ENCODE assay signal across 16 cellular contexts in the genomic region with DNA sequence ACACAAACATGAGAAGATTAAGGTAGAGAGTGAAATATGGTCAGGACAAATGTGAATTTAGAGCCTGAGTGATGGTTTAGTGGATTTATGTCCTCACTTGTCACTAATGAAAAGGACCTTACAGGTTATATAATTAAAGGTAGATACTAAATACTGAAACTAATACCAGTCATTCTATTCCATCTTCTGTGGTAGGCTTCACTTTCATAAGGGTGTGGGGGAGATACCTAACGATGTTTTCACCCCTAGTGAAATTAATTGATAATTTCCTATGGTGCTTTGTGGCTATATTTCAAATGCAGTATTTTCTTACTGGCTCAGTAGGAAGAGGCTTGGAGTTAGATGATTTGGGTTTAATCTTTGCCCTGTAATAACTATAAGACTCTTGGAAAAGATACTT. TPM values are rescaled to one million over a fixed set of nuclear protein-coding genes. Genes with fewer than 3 reads are reported as not detected.
DNase-seq lines count a peak whose midpoint lies in the region; ATAC-seq, FAIRE-seq and TF ChIP-seq lines count a peak whose summit lies in the region.
"Had no signal": no experiment of that assay in that cellular context is flagged by ENCODE, and none has a peak within 500 bp of the region (broad histone marks: within the 10 kb centered on the region; RNA-seq: fewer than 3 reads in every experiment).

No MANE protein-coding gene starts in this region.

- H3K9me3 Mint-ChIP-seq in CD14-positive monocyte = peaks cover 7 to 9% (median 9%) of the 10 kb centered on the region in 7 donors
- H3K9me3 Mint-ChIP-seq in WTC11 = peaks cover 25% of the 10 kb centered on the region
- H3K9me3 Mint-ChIP-seq: activated CD8-positive, alpha-beta T cell treated with anti-CD3 and anti-CD28 coated beads for 36 hours had no signal

- H3K4me1 ChIP-seq in keratinocyte (ENCODE audit: control insufficient read depth, extremely low read depth, insufficient read depth, low read length) = peaks cover 43% of the 10 kb centered on the region
- H3K4me1 ChIP-seq: colonic mucosa had no signal

- H4K20me1 ChIP-seq in keratinocyte (ENCODE audit: control insufficient read depth, extremely low read depth, insufficient read depth, low read length) = no peaks in the 10 kb centered on the region

- intact Hi-C loops in CD14-positive monocyte (cut with micrococcal nuclease) = no loop called here

- TF ChIP-seq CTCF in keratinocyte (optimal IDR thresholded peaks at IDR 0.05 in 1 of 3, IDR thresholded peaks at IDR 0.05 in 1 of 3, conservative IDR thresholded peaks at IDR 0.05 in 1 of 3; ENCODE audit: extremely low read depth in 1 of 3, insufficient read depth in 2 of 3, low read length in 3 of 3) (no peak), CD14-positive monocyte (IDR thresholded peaks at IDR 0.05) (no peak), WTC11 (IDR thresholded peaks at IDR 0.05) (no peak)

- H3K4me3 Mint-ChIP-seq in CD14-positive monocyte (no peak overlapping the region), WTC11 (no peak overlapping the region)
- H3K4me3 Mint-ChIP-seq: activated CD8-positive, alpha-beta T cell treated with anti-CD3 and anti-CD28 coated beads for 36 hours had no signal

- CTCF ChIA-PET in WTC11 (lab: Charles Lee) = no interaction called here

- peak; percentile 86 for ATAC-seq in GM18517 (IDR thresholded peaks at IDR 0.05; ENCODE audit: unreplicated experiment)
- ATAC-seq in GM21390 (IDR thresholded peaks at IDR 0.05; ENCODE audit: unreplicated experiment) = peak; percentile 65
- ATAC-seq in HG03342 (IDR thresholded peaks at IDR 0.05; ENCODE audit: unreplicated experiment) = peak; percentile 89
- no peak for ATAC-seq in GM21381 (IDR thresholded peaks at IDR 0.05; ENCODE audit: unreplicated experiment)
- no peak for ATAC-seq in WTC11
- ATAC-seq: activated CD8-positive, alpha-beta T cell treated with anti-CD3 and anti-CD28 coated beads for 36 hours; heart left ventricle; K562 had no signal

- peaks cover 89% of the 10 kb centered on the region for H3K79me2 ChIP-seq in keratinocyte (ENCODE audit: control insufficient read depth, insufficient read depth, low read length)

- H3K27me3 ChIP-seq in keratinocyte (ENCODE audit: control insufficient read depth, extremely low read depth, insufficient read depth, low read length) = no peaks in the 10 kb centered on the region
- H3K27me3 ChIP-seq: BE2C, colonic mucosa, heart left ventricle had no signal

- DNase-seq in keratinocyte (ENCODE audit: low read depth, low spot score) (no peak), CD14-positive monocyte (ENCODE audit: low spot score) (no peak), NCI-H748 treated with DMSO at 0.1 percent for 48 hours (lab: John Stamatoyannopoulos, UW) (no peak), WTC11 (ENCODE audit: low spot score) (no peak)
- DNase-seq: activated CD8-positive, alpha-beta T cell treated with anti-CD3 and anti-CD28 coated beads for 36 hours; aorta; BE2C; colonic mucosa; heart left ventricle; NCI-H345 had no signal

- H3K27me3 Mint-ChIP-seq in CD14-positive monocyte (ENCODE audit: low read depth in 3 of 3) = no peaks in the 10 kb centered on the region
- H3K27me3 Mint-ChIP-seq in WTC11 (ENCODE audit: low read depth) = no peaks in the 10 kb centered on the region

- H3K4me2 ChIP-seq in keratinocyte (ENCODE audit: control insufficient read depth, extremely low read depth, insufficient read depth, low read depth, low read length) = peak overlapping the region; percentile 27

- FAIRE-seq in keratinocyte (lab: Jason Lieb, UNC) = no peak
- FAIRE-seq: K562, TTC549 had no signal

- H3K4me1 Mint-ChIP-seq in CD14-positive monocyte = peaks cover 34% of the 10 kb centered on the region
- H3K4me1 Mint-ChIP-seq in WTC11 = peaks cover 15% of the 10 kb centered on the region

- H3K27ac ChIP-seq in keratinocyte (ENCODE audit: control insufficient read depth, insufficient read depth, low read length) = peak overlapping the region; percentile 7
- H3K27ac ChIP-seq: colonic mucosa had no signal

- H3K36me3 ChIP-seq in keratinocyte (ENCODE audit: control insufficient read depth in 2 of 2, extremely low read depth in 1 of 2, insufficient read depth in 2 of 2, low read length in 2 of 2) = peaks cover 4 to 13% of the 10 kb centered on the region in 2 experiments
- H3K36me3 ChIP-seq: BE2C, colonic mucosa had no signal

- H3K36me3 Mint-ChIP-seq in CD14-positive monocyte = peaks cover 16 to 21% of the 10 kb centered on the region in 2 donors
- peaks cover 25% of the 10 kb centered on the region for H3K36me3 Mint-ChIP-seq in WTC11

- H3K27ac Mint-ChIP-seq in CD14-positive monocyte = no peak overlapping the region
- H3K27ac Mint-ChIP-seq in WTC11 = no peak overlapping the region
- H3K27ac Mint-ChIP-seq: activated CD8-positive, alpha-beta T cell treated with anti-CD3 and anti-CD28 coated beads for 36 hours had no signal

- H3K9me3 ChIP-seq in keratinocyte (ENCODE audit: control insufficient read depth, low read depth, low read length) = peaks cover 7% of the 10 kb centered on the region
- H3K9me3 ChIP-seq: BE2C, colonic mucosa had no signal

- POLR2A ChIA-PET in WTC11 (lab: Charles Lee) = no interaction called here

- no peak overlapping the region for H2AFZ ChIP-seq in keratinocyte (ENCODE audit: control insufficient read depth, low read length)

- dilution Hi-C loops in keratinocyte (cut with MboI; ENCODE audit: extremely low pct_ligation_motif_present, low sequenced_read_pairs) = no loop called here

- no peak overlapping the region for H3K4me3 ChIP-seq in keratinocyte (ENCODE audit: control insufficient read depth in 2 of 3, extremely low read depth in 1 of 3, insufficient read depth in 2 of 3, low read depth in 1 of 3, low read length in 3 of 3)
- H3K4me3 ChIP-seq: colonic mucosa, heart left ventricle, K562 had no signal

- H3K9ac ChIP-seq in keratinocyte (ENCODE audit: control insufficient read depth, extremely low read depth, insufficient read depth, low read length) = no peak overlapping the region

- H3K9me1 ChIP-seq in keratinocyte (ENCODE audit: control insufficient read depth, extremely low read depth, insufficient read depth, low read length) = no peaks in the 10 kb centered on the region

TF ChIP-seq in WTC11, 78 proteins besides CTCF, POLR2A, EP300 and RAD21:
- TF ChIP-seq ZNF416 (CRISPR knock-in tag; IDR thresholded peaks at IDR 0.05) = no peak
- TF ChIP-seq HMGA2 (CRISPR knock-in tag; IDR thresholded peaks at IDR 0.05) = no peak
- TF ChIP-seq, protein P1, sequence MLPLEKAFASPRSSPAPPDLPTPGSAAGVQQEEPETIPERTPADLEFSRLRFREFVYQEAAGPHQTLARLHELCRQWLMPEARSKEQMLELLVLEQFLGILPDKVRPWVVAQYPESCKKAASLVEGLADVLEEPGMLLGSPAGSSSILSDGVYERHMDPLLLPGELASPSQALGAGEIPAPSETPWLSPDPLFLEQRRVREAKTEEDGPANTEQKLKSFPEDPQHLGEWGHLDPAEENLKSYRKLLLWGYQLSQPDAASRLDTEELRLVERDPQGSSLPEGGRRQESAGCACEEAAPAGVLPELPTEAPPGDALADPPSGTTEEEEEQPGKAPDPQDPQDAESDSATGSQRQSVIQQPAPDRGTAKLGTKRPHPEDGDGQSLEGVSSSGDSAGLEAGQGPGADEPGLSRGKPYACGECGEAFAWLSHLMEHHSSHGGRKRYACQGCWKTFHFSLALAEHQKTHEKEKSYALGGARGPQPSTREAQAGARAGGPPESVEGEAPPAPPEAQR (CRISPR knock-in tag; IDR thresholded peaks at IDR 0.05) = no peak
- no peak for TF ChIP-seq SMAD3 (CRISPR knock-in tag; IDR thresholded peaks at IDR 0.05; ENCODE audit: borderline replicate concordance)
- no peak for TF ChIP-seq ZNF396 (CRISPR knock-in tag; IDR thresholded peaks at IDR 0.05; ENCODE audit: borderline replicate concordance)
- no peak for TF ChIP-seq ZNF232 (CRISPR knock-in tag; IDR thresholded peaks at IDR 0.05)

RNA-seq across cellular contexts. Expression of a gene that starts 21.1 kb away (rescaled TPM):
- polyA plus RNA-seq in keratinocyte (40.4 to 47.3 TPM (median 44.0 TPM) in 3 replicates), CD14-positive monocyte (1 to 10 TPM; 2.2 to 3.3 TPM)
- 12.4 TPM for polyA plus RNA-seq in keratinocyte (2011; ENCODE audit: low read depth)
- polyA plus RNA-seq in keratinocyte (2011; cell fraction: cytosol; rRNA removed) = 28.3 and 53.2 TPM in 2 replicates
- 82.3 and 95.8 TPM in 2 replicates for polyA plus RNA-seq in keratinocyte (2011; cell fraction: nucleus; rRNA removed)
- polyA plus RNA-seq in keratinocyte (2012; ENCODE audit: low replicate concordance) = 13.2 and 25.2 TPM in 2 replicates
- 57.8 to 164 TPM (median 156 TPM) in 3 replicates for polyA minus RNA-seq in keratinocyte
- polyA minus RNA-seq in keratinocyte (2011; cell fraction: cytosol; rRNA and poly(A)+ RNA removed) = 41.8 TPM
- polyA minus RNA-seq in keratinocyte (2011; cell fraction: nucleus; rRNA and poly(A)+ RNA removed) = 82.7 and 161 TPM in 2 replicates
- 7.4 to 12.2 TPM (median 11.0 TPM) in 3 replicates for total RNA-seq in WTC11 (2021)

Comparison
In these comparisons a context has a peak if more than half of its experiments do, and no peak if none do; other contexts are left out.
1. ATAC-seq: peak in GM18517 (single experiment), GM21390 (single experiment) and HG03342 (single experiment); none in GM21381 (single experiment) and WTC11 (single experiment).